Comparison of ENCODE assay signal across 4 cellular contexts in genomic region chr4:4509521-4509920, GRCh38.
"Had no signal": no experiment of that assay in that cellular context is flagged by ENCODE, and none has a peak within 500 bp of the region (broad histone marks: within the 10 kb centered on the region; RNA-seq: fewer than 3 reads in every experiment).

No MANE protein-coding gene starts in this region.

- ATAC-seq: HepG2, K562 had no signal

- H3K27ac ChIP-seq: HL-60, KMS-11 had no signal

- H3K4me3 ChIP-seq: K562 had no signal
